In genomic region chr15:75891895-75892294, GRCh38 we compare ENCODE assay signal across 9 cellular contexts. TPM values are rescaled to one million over a fixed set of nuclear protein-coding genes. Genes with fewer than 3 reads are reported as not detected.
DNase-seq lines count a peak whose midpoint lies in the region; ATAC-seq and TF ChIP-seq lines count a peak whose summit lies in the region.
"Had no signal": no experiment of that assay in that cellular context is flagged by ENCODE, and none has a peak within 500 bp of the region (broad histone marks: within the 10 kb centered on the region; RNA-seq: fewer than 3 reads in every experiment).

No MANE protein-coding gene starts in this region.

- POLR2A ChIA-PET in CD4-positive, alpha-beta T cell (lab: Charles Lee): no interaction called here

- H3K9me3 Mint-ChIP-seq in activated naive CD4-positive, alpha-beta T cell treated with anti-CD3 and anti-CD28 coated beads, Interleukin-2, amount 50 U/mL, for 72 hours: no peaks in the 10 kb centered on the region
- no peaks in the 10 kb centered on the region for H3K9me3 Mint-ChIP-seq in CD4-positive, alpha-beta T cell
- H3K9me3 Mint-ChIP-seq: activated naive CD4-positive, alpha-beta T cell treated with anti-CD3 and anti-CD28 coated beads, Interleukin-2, amount 50 U/mL, for 24 hours had no signal

- no peaks in the 10 kb centered on the region for H3K27me3 ChIP-seq in stomach
- H3K27me3 ChIP-seq in CD4-positive, alpha-beta T cell (ENCODE audit: control insufficient read depth, insufficient read depth, low read length): no peaks in the 10 kb centered on the region

- H3K27ac Mint-ChIP-seq in activated naive CD4-positive, alpha-beta T cell treated with anti-CD3 and anti-CD28 coated beads, Interleukin-2, amount 50 U/mL, for 72 hours: peak overlapping the region; percentile 24 to 70
- H3K27ac Mint-ChIP-seq in CD4-positive, alpha-beta T cell: no peak overlapping the region

- CTCF ChIA-PET in CD4-positive, alpha-beta T cell (lab: Charles Lee): interaction anchor here (0.6 to 1.0 kb wide), 2 partner anchors 56 to 90 kb away, joined by 3 to 4 read pairs; no protein-coding TSS in a partner anchor

- no peaks in the 10 kb centered on the region for H3K36me3 Mint-ChIP-seq in activated naive CD4-positive, alpha-beta T cell treated with anti-CD3 and anti-CD28 coated beads, Interleukin-2, amount 50 U/mL, for 72 hours
- peaks cover 81% of the 10 kb centered on the region for H3K36me3 Mint-ChIP-seq in CD4-positive, alpha-beta T cell (ENCODE audit: low read depth)

- peak overlapping the region in 3 of 5 donors; percentile 13 to 64 (median 18) for H3K27ac ChIP-seq in stomach
- H3K27ac ChIP-seq in CD4-positive, alpha-beta T cell (ENCODE audit: low read depth, low read length): no peak overlapping the region

- H3K9me3 ChIP-seq in stomach: no peaks in the 10 kb centered on the region
- H3K9me3 ChIP-seq in CD4-positive, alpha-beta T cell (ENCODE audit: control insufficient read depth, low read length): no peaks in the 10 kb centered on the region

- no peak for TF ChIP-seq CTCF in stomach (IDR thresholded peaks at IDR 0.05)
- no peak for TF ChIP-seq CTCF in CD4-positive, alpha-beta T cell (IDR thresholded peaks at IDR 0.05)

- intact Hi-C loops in stomach (cut with DNase I; ENCODE audit: low total_unique reads): no loop called here
- intact Hi-C loops in CD4-positive, alpha-beta T cell (cut with DNase I, micrococcal nuclease): no loop called here

- no peak overlapping the region for H3K4me3 ChIP-seq in stomach

- ATAC-seq in activated naive CD4-positive, alpha-beta T cell treated with anti-CD3 and anti-CD28 coated beads, Interleukin-2, amount 50 U/mL, for 72 hours: peak; percentile 72 to 75
- ATAC-seq in HG02798 (IDR thresholded peaks at IDR 0.05; ENCODE audit: poor library complexity, unreplicated experiment): no peak
- ATAC-seq in CD4-positive, alpha-beta T cell (ENCODE audit: poor library complexity): no peak

- no peak for TF ChIP-seq POLR2A in stomach (IDR thresholded peaks at IDR 0.05)

- H3K4me1 Mint-ChIP-seq in CD4-positive, alpha-beta T cell (ENCODE audit: low read depth): no peaks in the 10 kb centered on the region

- peaks cover 0 to 42% (median 26%) of the 10 kb centered on the region in 4 donors for H3K36me3 ChIP-seq in stomach

- H3K27me3 Mint-ChIP-seq in CD4-positive, alpha-beta T cell: no peaks in the 10 kb centered on the region
- H3K27me3 Mint-ChIP-seq: activated naive CD4-positive, alpha-beta T cell treated with anti-CD3 and anti-CD28 coated beads, Interleukin-2, amount 50 U/mL, for 24 hours had no signal

- peaks cover 0 to 7% (median 2%) of the 10 kb centered on the region in 4 donors for H3K4me1 ChIP-seq in stomach

- H3K4me3 Mint-ChIP-seq in CD4-positive, alpha-beta T cell: no peak overlapping the region
- H3K4me3 Mint-ChIP-seq: activated naive CD4-positive, alpha-beta T cell treated with anti-CD3 and anti-CD28 coated beads, Interleukin-2, amount 50 U/mL, for 24 hours had no signal

- no peak for DNase-seq in activated naive CD4-positive, alpha-beta T cell treated with anti-CD3 and anti-CD28 coated beads, Interleukin-2, amount 50 U/mL, for 72 hours (ENCODE audit: low spot score in 2 of 2)
- no peak for DNase-seq in activated naive CD4-positive, alpha-beta T cell (lab: John Stamatoyannopoulos, UW)
- peak; percentile 9 for DNase-seq in SW480 (ENCODE audit: low spot score)
- peak; percentile 84 for DNase-seq in fibroblast of peridontal ligament (ENCODE audit: extremely low read depth)
- no peak for DNase-seq in stomach
- DNase-seq in CD4-positive, alpha-beta T cell: no peak
- no peak for DNase-seq in NCI-H2107 (lab: John Stamatoyannopoulos, UW)

- no peak for TF ChIP-seq EP300 in stomach (IDR thresholded peaks at IDR 0.05)

RNA-seq across cellular contexts. Expression of gene FBXO22, which starts 11.8 kb away (rescaled TPM):
- total RNA-seq in activated naive CD4-positive, alpha-beta T cell treated with anti-CD3 and anti-CD28 coated beads, Interleukin-2, amount 50 U/mL, for 72 hours: 100 to 1,000 TPM in 1 of 2 donors, 10 to 100 TPM in 1; 40.3 to 104 TPM
- 100 to 1,000 TPM in 1 of 5 donors, 10 to 100 TPM in 4; 18.0 to 100 (median 21.4) TPM for total RNA-seq in stomach
- 10 to 100 TPM in 2 of 3 donors, 1 to 10 TPM in 1; 8.2 to 16.3 (median 15.8) TPM for polyA plus RNA-seq in stomach
- total RNA-seq in CD4-positive, alpha-beta T cell: 1 to 10 TPM; 5.4 to 7.4 TPM

RNA-seq across cellular contexts. Expression of gene UBE2Q2, which starts 48.6 kb away (rescaled TPM):
- 10 to 100 TPM; 15.4 to 17.8 TPM for total RNA-seq in activated naive CD4-positive, alpha-beta T cell treated with anti-CD3 and anti-CD28 coated beads, Interleukin-2, amount 50 U/mL, for 72 hours
- total RNA-seq in stomach: 10 to 100 TPM in 4 of 5 donors, 1 to 10 TPM in 1; 9.0 to 52.0 (median 29.2) TPM
- 10 to 100 TPM; 18.0 to 39.0 (median 38.3) TPM for polyA plus RNA-seq in stomach
- 10 to 100 TPM; 29.3 to 33.5 TPM for total RNA-seq in CD4-positive, alpha-beta T cell

Comparison
In these comparisons a context has a peak if more than half of its experiments do, and no peak if none do; other contexts are left out.
1. ATAC-seq: peak in activated naive CD4-positive, alpha-beta T cell treated with anti-CD3 and anti-CD28 coated beads, Interleukin-2, amount 50 U/mL, for 72 hours (2 of 2); none in HG02798 (single experiment) and CD4-positive, alpha-beta T cell (single experiment).
2. DNase-seq: peak in SW480 (single experiment) and fibroblast of peridontal ligament (single experiment); none in activated naive CD4-positive, alpha-beta T cell treated with anti-CD3 and anti-CD28 coated beads, Interleukin-2, amount 50 U/mL, for 72 hours (0 of 2), activated naive CD4-positive, alpha-beta T cell (0 of 4), stomach (single experiment), CD4-positive, alpha-beta T cell (0 of 10) and NCI-H2107 (single experiment).